In genomic region chr4:88610771-88611170, GRCh38 we compare ENCODE assay signal across 8 cellular contexts. TPM values are rescaled to one million over a fixed set of nuclear protein-coding genes. Genes with fewer than 3 reads are reported as not detected.
DNase-seq lines count a peak whose midpoint lies in the region; ATAC-seq, FAIRE-seq and TF ChIP-seq lines count a peak whose summit lies in the region.

No MANE protein-coding gene starts in this region.

- H3K9me3 ChIP-seq in thymus (ENCODE audit: control insufficient read depth) = no peaks in the 10 kb centered on the region

- peaks cover 19% of the 10 kb centered on the region for H3K36me3 ChIP-seq in thymus (ENCODE audit: control insufficient read depth, insufficient read depth)

- TF ChIP-seq CTCF in epithelial cell of esophagus (IDR thresholded peaks at IDR 0.05; ENCODE audit: insufficient read depth, low read depth, low read length, missing control alignments) = no peak

- no peaks in the 10 kb centered on the region for H3K27me3 Mint-ChIP-seq in activated CD4-positive, alpha-beta T cell treated with anti-CD3 and anti-CD28 coated beads, Interleukin-2, amount 10 ng/mL, durations not matched to agents 24 days and 14 days

- no peak overlapping the region for H3K4me3 ChIP-seq in epithelial cell of esophagus (ENCODE audit: low read length)
- no peak overlapping the region for H3K4me3 ChIP-seq in thymus (ENCODE audit: low read length)

- WGBS in thymus = 92% methylated on average over 5 of the region's 5 CpGs

- intact Hi-C loops in activated CD4-positive, alpha-beta T cell treated with anti-CD3 and anti-CD28 coated beads, Interleukin-2, amount 10 ng/mL, durations not matched to agents 24 days and 14 days (cut with micrococcal nuclease) = loop anchor here (5.0 kb wide), 1 partner anchor 88 kb away; the partner anchor contains the start of gene PYURF

- H3K36me3 Mint-ChIP-seq in activated CD4-positive, alpha-beta T cell treated with anti-CD3 and anti-CD28 coated beads, Interleukin-2, amount 10 ng/mL, durations not matched to agents 24 days and 14 days (ENCODE audit: low read depth) = peaks cover 54% of the 10 kb centered on the region

- peaks cover 20% of the 10 kb centered on the region for H3K9me3 Mint-ChIP-seq in activated CD4-positive, alpha-beta T cell treated with anti-CD3 and anti-CD28 coated beads, Interleukin-2, amount 10 ng/mL, durations not matched to agents 24 days and 14 days

- peak overlapping the region; percentile 5 for H3K4me3 Mint-ChIP-seq in activated CD4-positive, alpha-beta T cell treated with anti-CD3 and anti-CD28 coated beads, Interleukin-2, amount 10 ng/mL, durations not matched to agents 24 days and 14 days

- H3K27me3 ChIP-seq in thymus (ENCODE audit: control insufficient read depth, insufficient read depth) = no peaks in the 10 kb centered on the region

- DNase-seq in activated CD4-positive, alpha-beta T cell treated with anti-CD3 and anti-CD28 coated beads, Interleukin-2, amount 10 ng/mL, durations not matched to agents 24 days and 14 days = no peak
- no peak for DNase-seq in activated CD4-positive, alpha-beta T cell treated with anti-CD3 and anti-CD28 coated beads for 48 hours
- DNase-seq in epithelial cell of esophagus (ENCODE audit: low read depth) (peak; percentile 78), midbrain (lab: John Stamatoyannopoulos, UW) (peak; percentile 39), H54 (ENCODE audit: insufficient read length, low spot score) (no peak)
- no peak for DNase-seq in activated T-cell treated with anti-CD3 and anti-CD28 coated beads, Interleukin-2, amount 50 U/mL, for 48 hours

- ATAC-seq in GM18867 (IDR thresholded peaks at IDR 0.05; ENCODE audit: unreplicated experiment) = no peak

- FAIRE-seq in H54 (lab: Jason Lieb, UNC) = no peak

- H3K27ac ChIP-seq in thymus (ENCODE audit: low read depth) = peak overlapping the region; percentile 6

- peaks cover 47% of the 10 kb centered on the region for H3K4me1 Mint-ChIP-seq in activated CD4-positive, alpha-beta T cell treated with anti-CD3 and anti-CD28 coated beads, Interleukin-2, amount 10 ng/mL, durations not matched to agents 24 days and 14 days

- TF ChIP-seq POLR2A in H54 (IDR thresholded peaks at IDR 0.05; ENCODE audit: low read depth, low read length) = no peak

- H3K27ac Mint-ChIP-seq in activated CD4-positive, alpha-beta T cell treated with anti-CD3 and anti-CD28 coated beads, Interleukin-2, amount 10 ng/mL, durations not matched to agents 24 days and 14 days = peak overlapping the region; percentile 18

- peaks cover 7% of the 10 kb centered on the region for H3K4me1 ChIP-seq in thymus (ENCODE audit: control insufficient read depth, insufficient read depth, low read length)

RNA-seq across cellular contexts. Expression of gene HERC3, which starts 18.5 kb away (rescaled TPM):
- total RNA-seq in activated CD4-positive, alpha-beta T cell treated with anti-CD3 and anti-CD28 coated beads, Interleukin-2, amount 10 ng/mL, durations not matched to agents 24 days and 14 days = 18.8 and 18.9 TPM in 2 replicates
- polyA plus RNA-seq in thymus = 9.1 TPM

Comparison
In these comparisons a context has a peak if more than half of its experiments do, and no peak if none do; other contexts are left out.
1. DNase-seq: peak in epithelial cell of esophagus (single experiment) and midbrain (single experiment); none in activated CD4-positive, alpha-beta T cell treated with anti-CD3 and anti-CD28 coated beads, Interleukin-2, amount 10 ng/mL, durations not matched to agents 24 days and 14 days (single experiment), activated CD4-positive, alpha-beta T cell treated with anti-CD3 and anti-CD28 coated beads for 48 hours (single experiment), H54 (single experiment) and activated T-cell treated with anti-CD3 and anti-CD28 coated beads, Interleukin-2, amount 50 U/mL, for 48 hours (0 of 2).